ENCODE assay signal across 9 cellular contexts in the genomic region with DNA sequence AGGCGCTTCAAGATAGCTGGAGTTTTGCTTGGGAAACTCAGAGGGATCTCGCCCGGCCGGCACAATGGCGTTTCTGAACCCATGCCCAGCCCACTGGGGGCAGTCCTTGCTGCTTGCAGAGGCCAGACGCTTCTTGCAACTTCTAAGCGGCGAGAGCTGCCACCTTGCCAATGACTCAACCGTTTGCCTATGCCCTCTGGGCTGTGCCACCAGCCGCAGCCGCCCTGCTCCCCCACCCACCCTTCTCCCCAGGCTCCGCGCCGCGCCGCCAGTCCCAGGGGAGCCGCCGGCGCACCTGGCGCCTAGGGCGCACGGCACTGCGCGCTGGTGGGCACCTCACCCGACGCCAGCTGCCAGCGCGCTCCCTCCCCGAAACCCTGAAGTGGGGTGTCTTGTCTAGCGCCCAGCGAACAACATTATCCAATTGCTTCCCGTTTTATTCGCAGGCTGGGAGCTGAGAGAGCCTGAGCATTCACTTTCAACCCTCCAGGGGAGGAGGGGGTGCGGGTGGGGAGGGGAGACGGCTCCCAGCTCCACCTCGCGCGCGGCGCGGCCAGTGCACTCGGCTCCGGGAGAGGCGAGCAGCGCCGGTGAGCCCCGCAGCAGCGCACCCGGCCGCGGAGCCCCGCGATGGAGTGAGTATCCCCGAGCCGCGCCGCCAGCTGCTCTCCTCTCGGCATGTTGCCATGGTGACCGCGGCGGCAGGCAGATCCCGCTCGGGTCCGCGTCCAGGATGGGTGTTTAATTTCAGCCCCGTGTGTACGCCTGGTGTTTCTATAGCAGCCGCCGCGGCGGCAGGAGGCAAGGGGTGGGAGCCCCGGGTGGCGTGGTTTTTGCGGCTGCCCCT.
DNase-seq lines count a peak whose midpoint lies in the region; ATAC-seq lines count a peak whose summit lies in the region.
"Had no signal": no experiment of that assay in that cellular context is flagged by ENCODE, and none has a peak within 500 bp of the region (broad histone marks: within the 10 kb centered on the region; RNA-seq: fewer than 3 reads in every experiment).

No MANE protein-coding gene starts in this region.

- no peak for ATAC-seq in GM21576 (IDR thresholded peaks at IDR 0.05; ENCODE audit: unreplicated experiment)

- H3K27ac ChIP-seq in caudate nucleus (ENCODE audit: low read depth, low read length) = peak overlapping the region; percentile 93
- H3K27ac ChIP-seq in substantia nigra (ENCODE audit: low read depth, low read length, poor library complexity, severe bottlenecking) = peak overlapping the region; percentile 97
- H3K27ac ChIP-seq: neutrophil had no signal

- DNase-seq in EH (ENCODE audit: low read depth) = peak; percentile 50
- DNase-seq in NCI-H2196 (lab: John Stamatoyannopoulos, UW; ENCODE audit: unreplicated experiment) = peak; percentile 76
- peak in 57 of 61 donors; percentile 3 to 79 (median 58) for DNase-seq in caudate nucleus (lab: John Stamatoyannopoulos, UW)
- DNase-seq in kidney tubule cell (ENCODE audit: low spot score) = peak; percentile 81
- DNase-seq in substantia nigra (lab: John Stamatoyannopoulos, UW) = peak in 47 of 49 donors; percentile 22 to 83 (median 58)
- DNase-seq in stimulated activated CD4-positive, alpha-beta T cell treated with anti-CD3 and anti-CD28 coated beads, Interleukin-4, amount 100 ng/mL, for 24 hours = no peak
- no peak for DNase-seq in HUDEP-2 (lab: John Stamatoyannopoulos, UW; ENCODE audit: unreplicated experiment in 76 of 76)

Comparison
In these comparisons a context has a peak if more than half of its experiments do, and no peak if none do; other contexts are left out.
1. DNase-seq: peak in EH (single experiment), NCI-H2196 (single experiment), caudate nucleus (57 of 61), kidney tubule cell (single experiment) and substantia nigra (47 of 49); none in stimulated activated CD4-positive, alpha-beta T cell treated with anti-CD3 and anti-CD28 coated beads, Interleukin-4, amount 100 ng/mL, for 24 hours (single experiment) and HUDEP-2 (0 of 76).